In genomic region chr1:155052412-155053400, GRCh38 we compare ENCODE assay signal across 8 cellular contexts.
DNase-seq lines count a peak whose midpoint lies in the region; ATAC-seq and TF ChIP-seq lines count a peak whose summit lies in the region.

No MANE protein-coding gene starts in this region.

- TF ChIP-seq CTCF in astrocyte of the spinal cord (IDR thresholded peaks at IDR 0.05; ENCODE audit: low read depth, low read length), result peak; percentile 37

- H3K4me3 ChIP-seq in astrocyte of the spinal cord (ENCODE audit: low read depth, low read length), result peak overlapping the region; percentile 67

- H3K27ac ChIP-seq in substantia nigra (ENCODE audit: low read depth, low read length, poor library complexity, severe bottlenecking), result peak overlapping the region; percentile 92

- in situ Hi-C loops in astrocyte of the spinal cord (cut with HindIII; ENCODE audit: low sequenced_read_pairs), result no loop called here

- DNase-seq in NCI-H146 (lab: John Stamatoyannopoulos, UW) (peak; percentile 38), NCI-H146 treated with DMSO at 0.1 percent for 48 hours (lab: John Stamatoyannopoulos, UW; ENCODE audit: unreplicated experiment) (no peak), NCI-H526 treated with DMSO at 0.1 percent for 48 hours (lab: John Stamatoyannopoulos, UW) (peak; percentile 46), astrocyte of the spinal cord (ENCODE audit: low read depth, low spot score) (no peak), kidney tubule cell (ENCODE audit: low spot score) (peak; percentile 27), substantia nigra (lab: John Stamatoyannopoulos, UW) (peak in 1 of 49 donors; percentile 34), iPS-NIHi11 (ENCODE audit: low spot score) (no peak)

- ATAC-seq in GM21528 (IDR thresholded peaks at IDR 0.05; ENCODE audit: low FRiP score, unreplicated experiment), result no peak

Comparison
In these comparisons a context has a peak if more than half of its experiments do, and no peak if none do; other contexts are left out.
1. DNase-seq: peak in NCI-H146 (single experiment), NCI-H526 treated with DMSO at 0.1 percent for 48 hours (single experiment) and kidney tubule cell (single experiment); none in NCI-H146 treated with DMSO at 0.1 percent for 48 hours (single experiment), astrocyte of the spinal cord (single experiment) and iPS-NIHi11 (single experiment).